In the genomic region with DNA sequence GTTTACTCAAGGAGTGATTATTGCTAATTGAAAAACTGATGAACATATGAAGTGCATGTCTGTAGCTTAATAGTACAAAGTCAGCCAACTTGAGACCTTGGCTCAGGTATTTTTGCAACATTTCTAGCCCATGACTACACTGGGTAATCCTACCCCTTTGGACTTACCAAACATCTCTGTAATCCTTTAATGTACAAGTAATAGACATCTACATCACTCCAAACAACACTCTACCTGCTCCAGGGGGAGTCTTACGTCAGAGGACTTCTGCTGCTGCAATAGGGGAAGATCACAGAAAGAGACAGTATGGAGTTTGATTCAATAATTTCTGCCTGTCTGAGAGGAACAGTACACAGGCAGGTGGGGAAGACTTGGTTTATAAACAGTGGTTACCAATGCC, we compare ENCODE assay signal across 2 cellular contexts.
A peak's percentile ranks its signal among the peaks of the same experiment; 100 is the strongest.
TF ChIP-seq lines count a peak whose summit lies in the region.

No MANE protein-coding gene starts in this region.

TF ChIP-seq in A549, 52 proteins besides CTCF, POLR2A, EP300 and RAD21:
- TF ChIP-seq RCOR1 (IDR thresholded peaks at IDR 0.05; ENCODE audit: low read depth, low read length) (no peak), HOXB13 (CRISPR knock-in tag; IDR thresholded peaks at IDR 0.05; ENCODE audit: low read depth) (no peak), PHF8 (IDR thresholded peaks at IDR 0.05; ENCODE audit: borderline replicate concordance, low read depth) (no peak), NPAS2 (CRISPR knock-in tag; IDR thresholded peaks at IDR 0.05; ENCODE audit: borderline replicate concordance) (no peak), TP53 (CRISPR knock-in tag; IDR thresholded peaks at IDR 0.05) (no peak), ZFP36 (IDR thresholded peaks at IDR 0.05; ENCODE audit: borderline replicate concordance, partially characterized antibody) (no peak), NR3C1 (IDR thresholded peaks at IDR 0.05) (no peak), FOSB (CRISPR knock-in tag; IDR thresholded peaks at IDR 0.05) (no peak), HEYL (CRISPR knock-in tag; IDR thresholded peaks at IDR 0.05) (no peak), RARB (CRISPR knock-in tag; IDR thresholded peaks at IDR 0.05) (no peak), BHLHE40 (IDR thresholded peaks at IDR 0.05; ENCODE audit: low read depth, low read length) (no peak), SREBF2 (IDR thresholded peaks at IDR 0.05) (no peak), EHF (CRISPR knock-in tag; IDR thresholded peaks at IDR 0.05) (no peak), MAFK (IDR thresholded peaks at IDR 0.05; ENCODE audit: partially characterized antibody) (no peak), KDM1A (IDR thresholded peaks at IDR 0.05; ENCODE audit: low read depth) (no peak), JUN (IDR thresholded peaks at IDR 0.05) (no peak)
- TF ChIP-seq, protein P1, sequence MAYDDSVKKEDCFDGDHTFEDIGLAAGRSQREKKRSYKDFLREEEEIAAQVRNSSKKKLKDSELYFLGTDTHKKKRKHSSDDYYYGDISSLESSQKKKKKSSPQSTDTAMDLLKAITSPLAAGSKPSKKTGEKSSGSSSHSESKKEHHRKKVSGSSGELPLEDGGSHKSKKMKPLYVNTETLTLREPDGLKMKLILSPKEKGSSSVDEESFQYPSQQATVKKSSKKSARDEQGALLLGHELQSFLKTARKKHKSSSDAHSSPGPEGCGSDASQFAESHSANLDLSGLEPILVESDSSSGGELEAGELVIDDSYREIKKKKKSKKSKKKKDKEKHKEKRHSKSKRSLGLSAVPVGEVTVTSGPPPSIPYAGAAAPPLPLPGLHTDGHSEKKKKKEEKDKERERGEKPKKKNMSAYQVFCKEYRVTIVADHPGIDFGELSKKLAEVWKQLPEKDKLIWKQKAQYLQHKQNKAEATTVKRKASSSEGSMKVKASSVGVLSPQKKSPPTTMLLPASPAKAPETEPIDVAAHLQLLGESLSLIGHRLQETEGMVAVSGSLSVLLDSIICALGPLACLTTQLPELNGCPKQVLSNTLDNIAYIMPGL (CRISPR knock-in tag; IDR thresholded peaks at IDR 0.05; ENCODE audit: borderline replicate concordance) = no peak
- TF ChIP-seq, protein P2, sequence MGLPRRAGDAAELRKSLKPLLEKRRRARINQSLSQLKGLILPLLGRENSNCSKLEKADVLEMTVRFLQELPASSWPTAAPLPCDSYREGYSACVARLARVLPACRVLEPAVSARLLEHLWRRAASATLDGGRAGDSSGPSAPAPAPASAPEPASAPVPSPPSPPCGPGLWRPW (IDR thresholded peaks at IDR 0.05) = no peak

TF ChIP-seq in HepG2, 621 proteins besides CTCF, POLR2A, EP300 and RAD21:
- peak; percentile 50; the same call in 1 of the 2 replicates for TF ChIP-seq CEBPB (IDR thresholded peaks at IDR 0.05; ENCODE audit: borderline replicate concordance, low read depth, low read length)
- no peak for TF ChIP-seq RBAK (CRISPR knock-in tag; IDR thresholded peaks at IDR 0.05)
